ENCODE assay signal across 8 cellular contexts in the genomic region with DNA sequence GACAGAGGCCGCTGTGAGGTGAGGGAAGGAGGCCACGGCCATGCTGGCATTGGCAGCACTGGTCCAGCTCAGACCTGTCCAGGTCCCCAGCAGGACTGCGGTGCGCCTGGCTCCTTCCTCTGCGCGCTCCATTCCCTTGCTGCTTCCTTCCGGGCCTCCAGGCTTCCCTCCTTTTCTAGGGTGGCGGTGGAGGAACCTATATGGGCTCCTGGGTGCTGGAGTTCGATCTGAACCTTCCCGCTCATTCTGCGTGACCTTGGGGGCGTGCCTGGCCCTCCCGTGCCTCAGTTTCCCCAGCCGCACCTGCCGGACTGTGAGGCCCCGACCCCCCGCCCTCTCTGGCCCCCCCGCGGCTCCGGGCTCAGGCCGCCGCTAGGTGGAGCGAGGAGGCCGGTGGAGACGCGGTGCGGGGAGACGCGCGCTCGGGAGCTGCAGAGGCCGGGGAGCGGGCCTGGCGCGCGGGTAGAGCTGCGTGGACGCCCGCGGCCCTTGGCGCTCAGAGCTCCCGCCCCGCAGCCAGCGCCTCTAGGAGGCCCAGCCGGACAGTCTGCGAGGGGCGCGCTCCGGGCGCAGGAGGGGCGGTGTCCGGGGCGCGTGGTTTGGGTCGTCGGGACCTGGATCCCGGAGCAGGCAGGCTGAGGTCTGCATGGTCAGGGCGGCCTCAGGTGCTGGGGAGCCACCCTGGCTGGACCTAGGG. TPM values are rescaled to one million over a fixed set of nuclear protein-coding genes. Genes with fewer than 3 reads are reported as not detected.
DNase-seq lines count a peak whose midpoint lies in the region; ATAC-seq and TF ChIP-seq lines count a peak whose summit lies in the region.

No MANE protein-coding gene starts in this region.

- peaks cover 8% of the 10 kb centered on the region for H3K27me3 ChIP-seq in ascending aorta
- H3K27me3 ChIP-seq in gastrocnemius medialis = peaks cover 39 to 45% (median 43%) of the 10 kb centered on the region in 3 donors

- no peaks in the 10 kb centered on the region for H3K4me1 ChIP-seq in ascending aorta
- no peaks in the 10 kb centered on the region for H3K4me1 ChIP-seq in gastrocnemius medialis

- DNase-seq in NCI-H748 (lab: John Stamatoyannopoulos, UW; ENCODE audit: unreplicated experiment) = peak; percentile 37
- DNase-seq in NCI-H748 treated with DMSO at 0.1 percent for 48 hours (lab: John Stamatoyannopoulos, UW) = no peak
- DNase-seq in NCI-H460 (ENCODE audit: extremely low read depth, low read depth) = peak; percentile 21
- no peak for DNase-seq in ascending aorta (ENCODE audit: low spot score in 2 of 2)
- DNase-seq in hippocampal formation (lab: John Stamatoyannopoulos, UW) = peak; percentile 56
- no peak for DNase-seq in gastrocnemius medialis
- DNase-seq in DMS153 treated with DMSO at 0.1 percent for 48 hours (lab: John Stamatoyannopoulos, UW; ENCODE audit: unreplicated experiment) = no peak

- H3K4me3 ChIP-seq in ascending aorta (peak overlapping the region in 1 of 2 donors; percentile 43), gastrocnemius medialis (peak overlapping the region in 3 of 4 donors; percentile 2 to 42 (median 33))

- in situ Hi-C loops in gastrocnemius medialis (cut with MboI; ENCODE audit: low sequenced_read_pairs in 4 of 4) = no loop called here

- ATAC-seq in gastrocnemius medialis (peak; percentile 64 to 72), HG02763 (IDR thresholded peaks at IDR 0.05; ENCODE audit: unreplicated experiment) (no peak)

- TF ChIP-seq POLR2A in gastrocnemius medialis (IDR thresholded peaks at IDR 0.05) = no peak

- H3K9me3 ChIP-seq in ascending aorta (no peaks in the 10 kb centered on the region), gastrocnemius medialis (no peaks in the 10 kb centered on the region)

- TF ChIP-seq CTCF in ascending aorta (IDR thresholded peaks at IDR 0.05) (peak; percentile 34 to 69 (median 50)), gastrocnemius medialis (IDR thresholded peaks at IDR 0.05 in 4 of 5, conservative IDR thresholded peaks at IDR 0.05 in 1 of 5) (peak in 4 of 5 experiments; percentile 55 to 69 (median 56))

- H3K27ac ChIP-seq in ascending aorta (no peak overlapping the region), gastrocnemius medialis (no peak overlapping the region)

- intact Hi-C loops in ascending aorta (cut with DNase I) = loop anchor here (5.0 kb wide), 1 partner anchor 47 kb away; no protein-coding TSS in a partner anchor
- intact Hi-C loops in gastrocnemius medialis (cut with DNase I; ENCODE audit: low total_unique reads) = no loop called here

- H3K36me3 ChIP-seq in ascending aorta = no peaks in the 10 kb centered on the region
- H3K36me3 ChIP-seq in gastrocnemius medialis = no peaks in the 10 kb centered on the region

RNA-seq across cellular contexts. Expression of a gene that starts 29.9 kb away (rescaled TPM):
- 0.62 TPM in 1 of 2 replicates, not detected in the other for total RNA-seq in NCI-H460 (2014; rRNA removed; shearing (Covaris generic))
- polyA plus RNA-seq in NCI-H460 (2014; cell fraction: nucleus; rRNA removed) = 0.51 TPM in 1 of 2 replicates, not detected in the other
- total RNA-seq in ascending aorta (not detected), gastrocnemius medialis (not detected)

RNA-seq across cellular contexts. Expression of a gene that starts 40.3 kb away (rescaled TPM):
- 42.7 and 59.3 TPM in 2 replicates for total RNA-seq in NCI-H460 (2014; rRNA removed; shearing (Covaris generic))
- 63.3 and 94.9 TPM in 2 replicates for polyA plus RNA-seq in NCI-H460 (2014; cell fraction: nucleus; rRNA removed)
- 156 TPM for total RNA-seq in ascending aorta
- 10 to 100 TPM; 18.7 to 36.7 (median 28.7) TPM for total RNA-seq in gastrocnemius medialis

RNA-seq across cellular contexts. Expression of a gene that starts 46.5 kb away (rescaled TPM):
- total RNA-seq in NCI-H460 (2014; rRNA removed; shearing (Covaris generic)) = 134 and 148 TPM in 2 replicates
- 341 and 581 TPM in 2 replicates for polyA plus RNA-seq in NCI-H460 (2014; cell fraction: nucleus; rRNA removed)
- total RNA-seq in ascending aorta (442 TPM), gastrocnemius medialis (100 to 1,000 TPM; 274 to 578 (median 418) TPM)

Comparison
In these comparisons a context has a peak if more than half of its experiments do, and no peak if none do; other contexts are left out.
1. DNase-seq: peak in NCI-H748 (single experiment), NCI-H460 (single experiment) and hippocampal formation (2 of 2); none in NCI-H748 treated with DMSO at 0.1 percent for 48 hours (single experiment), ascending aorta (0 of 2), gastrocnemius medialis (0 of 2) and DMS153 treated with DMSO at 0.1 percent for 48 hours (single experiment).